ENCODE assay signal across 10 cellular contexts in the genomic region with DNA sequence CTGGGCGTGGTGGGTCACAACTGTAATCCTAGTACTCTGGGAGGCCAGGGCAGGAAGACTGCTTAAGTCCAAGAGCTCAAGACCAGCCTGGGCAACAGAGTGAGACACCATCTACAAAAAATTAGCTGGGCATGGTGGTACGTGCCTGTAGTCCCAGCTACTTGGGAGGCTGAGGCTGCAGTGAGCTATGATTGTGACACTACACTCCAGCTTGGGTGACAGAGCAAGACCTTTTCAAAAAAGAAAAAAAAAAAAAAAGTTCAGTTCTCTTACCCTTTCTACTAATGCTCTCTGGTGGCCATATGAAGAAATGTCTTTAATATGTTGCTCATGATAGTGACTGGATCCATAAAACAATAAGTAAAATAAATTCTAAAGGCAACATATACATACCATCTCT.
DNase-seq lines count a peak whose midpoint lies in the region; ATAC-seq lines count a peak whose summit lies in the region.
"Had no signal": no experiment of that assay in that cellular context is flagged by ENCODE, and none has a peak within 500 bp of the region (broad histone marks: within the 10 kb centered on the region; RNA-seq: fewer than 3 reads in every experiment).

No MANE protein-coding gene starts in this region.

- ATAC-seq in HG03520 (IDR thresholded peaks at IDR 0.05; ENCODE audit: unreplicated experiment) (peak; percentile 64), HG03439 (IDR thresholded peaks at IDR 0.05; ENCODE audit: unreplicated experiment) (no peak)

- no peak overlapping the region for H3K27ac ChIP-seq in caudate nucleus (ENCODE audit: low read depth, low read length)
- H3K27ac ChIP-seq: BLaER1 had no signal

- DNase-seq in NCI-H2107 treated with DMSO at 0.1 percent for 48 hours (lab: John Stamatoyannopoulos, UW; ENCODE audit: unreplicated experiment) (peak; percentile 41), NCI-H2107 (lab: John Stamatoyannopoulos, UW) (no peak), SIG-M5 treated with dmso at 0.1 percent for 504 hours (lab: John Stamatoyannopoulos, UW; ENCODE audit: unreplicated experiment) (peak; percentile 72), glomerular visceral epithelial cell (ENCODE audit: extremely low spot score) (peak; percentile 18), activated gamma-delta T cell treated with Interleukin-2 at 50 U/mL for 16 hours (no peak), caudate nucleus (lab: John Stamatoyannopoulos, UW) (no peak)
- DNase-seq: activated B cell treated with CpG ODN at 0.5 μM for 24 hours had no signal

Comparison
In these comparisons a context has a peak if more than half of its experiments do, and no peak if none do; other contexts are left out.
1. DNase-seq: peak in NCI-H2107 treated with DMSO at 0.1 percent for 48 hours (single experiment), SIG-M5 treated with dmso at 0.1 percent for 504 hours (single experiment) and glomerular visceral epithelial cell (single experiment); none in NCI-H2107 (single experiment), activated gamma-delta T cell treated with Interleukin-2 at 50 U/mL for 16 hours (single experiment) and caudate nucleus (0 of 61).